In genomic region chr9:81266674-81267073, GRCh38 we compare ENCODE assay signal across 23 cellular contexts.
A peak's percentile ranks its signal among the peaks of the same experiment; 100 is the strongest.
DNase-seq lines count a peak whose midpoint lies in the region; ATAC-seq and TF ChIP-seq lines count a peak whose summit lies in the region.
"Had no signal": no experiment of that assay in that cellular context is flagged by ENCODE, and none has a peak within 500 bp of the region (broad histone marks: within the 10 kb centered on the region; RNA-seq: fewer than 3 reads in every experiment).

No MANE protein-coding gene starts in this region.

- peaks cover 3% of the 10 kb centered on the region for H3K27me3 Mint-ChIP-seq in activated naive CD8-positive, alpha-beta T cell treated with anti-CD3 and anti-CD28 coated beads for 36 hours

- H2AFZ ChIP-seq in mesenchymal stem cell (ENCODE audit: low read depth, low read length) = no peak overlapping the region

- no peak overlapping the region for H3K9ac ChIP-seq in mesenchymal stem cell (ENCODE audit: low read length)

- no peak for ATAC-seq in HG03095 (IDR thresholded peaks at IDR 0.05; ENCODE audit: unreplicated experiment)
- ATAC-seq: GM12878, heart left ventricle had no signal

- H3K4me2 ChIP-seq in mesenchymal stem cell (ENCODE audit: low read length, poor library complexity, severe bottlenecking) = no peak overlapping the region

- H3K9me3 Mint-ChIP-seq in activated naive CD8-positive, alpha-beta T cell treated with anti-CD3 and anti-CD28 coated beads for 36 hours = peaks cover 7% of the 10 kb centered on the region

- H2BK120ac ChIP-seq in mesenchymal stem cell (ENCODE audit: low read depth, low read length) = no peak overlapping the region

- H3K27me3 ChIP-seq in mesenchymal stem cell (ENCODE audit: control insufficient read depth in 1 of 2, insufficient read depth in 1 of 2, low read length in 2 of 2) (no peaks in the 10 kb centered on the region), vagina (no peaks in the 10 kb centered on the region)
- H3K27me3 ChIP-seq: heart left ventricle, thyroid gland had no signal

- no peak overlapping the region for H3K4me3 Mint-ChIP-seq in activated naive CD8-positive, alpha-beta T cell treated with anti-CD3 and anti-CD28 coated beads for 36 hours
- H3K4me3 Mint-ChIP-seq: activated T-helper 1 cell treated with anti-CD3 and anti-CD28 coated beads, Interleukin-12 subunit alpha, Interleukin-12 subunit beta, Interleukin-2, Interleukin-4 antibody, amounts not matched to agents 30 ng/mL and 10 ng/mL and 1 ng/mL, durations not matched to agents 14 hours and 24 hours and 36 hours; nephron; stimulated activated effector memory CD8-positive, alpha-beta T cell treated with anti-CD3 and anti-CD28 coated beads, Interleukin-12 subunit alpha, Interleukin-12 subunit beta, amount 100 ng/mL, for 72 hours had no signal

- TF ChIP-seq CTCF in epithelial cell of proximal tubule (conservative IDR thresholded peaks at IDR 0.05; ENCODE audit: low read depth, low read length) (no peak), vagina (IDR thresholded peaks at IDR 0.05) (no peak)

- H4K8ac ChIP-seq in mesenchymal stem cell (ENCODE audit: low read length) = no peak overlapping the region

- H3K14ac ChIP-seq in mesenchymal stem cell (ENCODE audit: low read length in 2 of 2) = no peak overlapping the region

- DNase-seq in HCEC 1CT = peak; percentile 93
- peak; percentile 28 for DNase-seq in RPMI7951 (ENCODE audit: low read depth)
- peak; percentile 95 for DNase-seq in epithelial cell of proximal tubule (ENCODE audit: low read depth)
- DNase-seq in mesenchymal stem cell = peak; percentile 77
- DNase-seq in activated effector memory CD4-positive, alpha-beta T cell treated with anti-CD3 and anti-CD28 coated beads, Interleukin-2, amount 50 U/mL, for 16 hours = no peak
- DNase-seq in activated naive CD8-positive, alpha-beta T cell treated with anti-CD3 and anti-CD28 coated beads for 36 hours = no peak
- no peak for DNase-seq in vagina (ENCODE audit: extremely low spot score in 2 of 2)
- DNase-seq: activated CD8-positive, alpha-beta memory T cell treated with anti-CD3 and anti-CD28 coated beads for 24 hours; AML-193; heart left ventricle; kidney; NCI-H1092; NCI-H774; RPMI8226; SW 1271; thyroid gland had no signal

- H3K27ac Mint-ChIP-seq in activated naive CD8-positive, alpha-beta T cell treated with anti-CD3 and anti-CD28 coated beads for 36 hours = no peak overlapping the region
- H3K27ac Mint-ChIP-seq: activated T-helper 1 cell treated with anti-CD3 and anti-CD28 coated beads, Interleukin-12 subunit alpha, Interleukin-12 subunit beta, Interleukin-2, Interleukin-4 antibody, amounts not matched to agents 30 ng/mL and 10 ng/mL and 1 ng/mL, durations not matched to agents 14 hours and 24 hours and 36 hours; stimulated activated effector memory CD8-positive, alpha-beta T cell treated with anti-CD3 and anti-CD28 coated beads, Interleukin-12 subunit alpha, Interleukin-12 subunit beta, amount 100 ng/mL, for 72 hours had no signal

- intact Hi-C loops in vagina (cut with DNase I) = no loop called here

- H3K9me3 ChIP-seq in mesenchymal stem cell (ENCODE audit: control insufficient read depth, low read length) (peaks cover 7% of the 10 kb centered on the region), vagina (no peaks in the 10 kb centered on the region)
- H3K9me3 ChIP-seq: prostate gland, thyroid gland had no signal

- H3K36me3 ChIP-seq in mesenchymal stem cell (ENCODE audit: control insufficient read depth in 1 of 2, insufficient read depth in 2 of 2, low read depth in 1 of 2, low read length in 2 of 2) (no peaks in the 10 kb centered on the region), vagina (no peaks in the 10 kb centered on the region)
- H3K36me3 ChIP-seq: heart left ventricle, prostate gland, thyroid gland had no signal

- no peak for TF ChIP-seq POLR2A in vagina (IDR thresholded peaks at IDR 0.05)

- no peak overlapping the region for H3K18ac ChIP-seq in mesenchymal stem cell (ENCODE audit: low read depth in 1 of 2, low read length in 2 of 2)

- no peaks in the 10 kb centered on the region for H3K36me3 Mint-ChIP-seq in activated naive CD8-positive, alpha-beta T cell treated with anti-CD3 and anti-CD28 coated beads for 36 hours
- H3K36me3 Mint-ChIP-seq: stimulated activated effector memory CD8-positive, alpha-beta T cell treated with anti-CD3 and anti-CD28 coated beads, Interleukin-12 subunit alpha, Interleukin-12 subunit beta, amount 100 ng/mL, for 72 hours had no signal

- H2AK5ac ChIP-seq in mesenchymal stem cell (ENCODE audit: low read length, severe bottlenecking) = no peak overlapping the region

- H3K79me1 ChIP-seq in mesenchymal stem cell (replicated peaks; ENCODE audit: low read length, poor library complexity, severe bottlenecking) = no peaks in the 10 kb centered on the region

- H3K4ac ChIP-seq in mesenchymal stem cell (ENCODE audit: low read depth in 1 of 2, low read length in 2 of 2) = no peak overlapping the region

- no peak overlapping the region for H3K27ac ChIP-seq in mesenchymal stem cell (ENCODE audit: low read length, poor library complexity, severe bottlenecking)
- no peak overlapping the region for H3K27ac ChIP-seq in vagina
- H3K27ac ChIP-seq: heart left ventricle, prostate gland, thyroid gland, VCaP had no signal

- H3K4me1 ChIP-seq in mesenchymal stem cell (ENCODE audit: control insufficient read depth, insufficient read depth, low read depth, low read length) (peaks cover 3% of the 10 kb centered on the region), vagina (no peaks in the 10 kb centered on the region)
- H3K4me1 ChIP-seq: prostate gland, thyroid gland had no signal

- no peak overlapping the region for H4K91ac ChIP-seq in mesenchymal stem cell (ENCODE audit: low read length)

- no peak overlapping the region for H3K23ac ChIP-seq in mesenchymal stem cell (ENCODE audit: low read length in 2 of 2)

- H3K4me1 Mint-ChIP-seq in activated naive CD8-positive, alpha-beta T cell treated with anti-CD3 and anti-CD28 coated beads for 36 hours = no peaks in the 10 kb centered on the region
- H3K4me1 Mint-ChIP-seq: stimulated activated effector memory CD8-positive, alpha-beta T cell treated with anti-CD3 and anti-CD28 coated beads, Interleukin-12 subunit alpha, Interleukin-12 subunit beta, amount 100 ng/mL, for 72 hours had no signal

- no peak overlapping the region for H2BK12ac ChIP-seq in mesenchymal stem cell (ENCODE audit: low read length in 2 of 2)

- H2BK15ac ChIP-seq in mesenchymal stem cell (ENCODE audit: low read depth, poor library complexity, severe bottlenecking) = no peak overlapping the region

- no peak overlapping the region for H2BK5ac ChIP-seq in mesenchymal stem cell (ENCODE audit: low read depth, low read length, poor library complexity, severe bottlenecking)

- no peak overlapping the region for H3K4me3 ChIP-seq in epithelial cell of proximal tubule (ENCODE audit: low read depth, low read length)
- no peak overlapping the region for H3K4me3 ChIP-seq in mesenchymal stem cell (ENCODE audit: insufficient read depth in 1 of 2, low read depth in 1 of 2, low read length in 2 of 2)
- H3K4me3 ChIP-seq in vagina = no peak overlapping the region
- H3K4me3 ChIP-seq: GM12878, heart left ventricle, prostate gland, thyroid gland had no signal

Comparison
In these comparisons a context has a peak if more than half of its experiments do, and no peak if none do; other contexts are left out.
1. DNase-seq: peak in HCEC 1CT (single experiment), RPMI7951 (single experiment), epithelial cell of proximal tubule (single experiment) and mesenchymal stem cell (single experiment); none in activated effector memory CD4-positive, alpha-beta T cell treated with anti-CD3 and anti-CD28 coated beads, Interleukin-2, amount 50 U/mL, for 16 hours (single experiment), activated naive CD8-positive, alpha-beta T cell treated with anti-CD3 and anti-CD28 coated beads for 36 hours (single experiment) and vagina (0 of 2).